In the genomic region with DNA sequence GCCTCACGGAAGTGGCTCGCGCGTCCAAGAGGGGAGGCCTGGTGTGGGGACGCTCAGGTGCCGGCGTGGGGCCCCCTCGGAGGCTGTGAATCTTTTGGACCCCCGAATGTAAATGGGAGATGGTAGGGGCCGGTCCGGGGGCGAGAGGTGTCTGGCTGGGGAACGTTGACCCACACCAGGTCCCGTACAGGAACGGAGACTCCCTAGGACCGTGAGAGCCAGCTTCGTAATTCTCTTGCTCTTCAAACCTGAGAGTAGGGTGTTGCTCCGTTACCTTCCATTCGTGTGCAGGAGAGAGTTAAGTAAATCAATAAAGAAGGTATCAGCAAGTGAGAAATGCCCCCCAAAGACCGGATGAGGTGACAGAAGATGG, we compare ENCODE assay signal across 1 cellular context.
TF ChIP-seq lines count a peak whose summit lies in the region.

No MANE protein-coding gene starts in this region.

TF ChIP-seq in endothelial cell of umbilical vein, 7 proteins besides CTCF, POLR2A, EP300 and RAD21:
- no peak for TF ChIP-seq POLR2AphosphoS5 (IDR thresholded peaks at IDR 0.05; ENCODE audit: insufficient read depth, low read depth, low read length)
- TF ChIP-seq GATA2 (IDR thresholded peaks at IDR 0.05; ENCODE audit: insufficient read depth, insufficient read length, low read depth, low read length): no peak
- no peak for TF ChIP-seq FOS (IDR thresholded peaks at IDR 0.05; ENCODE audit: borderline replicate concordance, insufficient read depth, low read length)
- TF ChIP-seq JUN (IDR thresholded peaks at IDR 0.05; ENCODE audit: borderline replicate concordance, insufficient read depth, insufficient read length, low read depth): no peak
- TF ChIP-seq EZH2 (IDR thresholded peaks at IDR 0.05; ENCODE audit: borderline replicate concordance, low read depth, low read length, severe bottlenecking): no peak
- no peak for TF ChIP-seq MYC (IDR thresholded peaks at IDR 0.05; ENCODE audit: low read depth, low read length)
- TF ChIP-seq, protein P1, sequence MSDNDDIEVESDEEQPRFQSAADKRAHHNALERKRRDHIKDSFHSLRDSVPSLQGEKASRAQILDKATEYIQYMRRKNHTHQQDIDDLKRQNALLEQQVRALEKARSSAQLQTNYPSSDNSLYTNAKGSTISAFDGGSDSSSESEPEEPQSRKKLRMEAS (IDR thresholded peaks at IDR 0.05; ENCODE audit: insufficient read depth, insufficient read length): no peak
